In the genomic region with DNA sequence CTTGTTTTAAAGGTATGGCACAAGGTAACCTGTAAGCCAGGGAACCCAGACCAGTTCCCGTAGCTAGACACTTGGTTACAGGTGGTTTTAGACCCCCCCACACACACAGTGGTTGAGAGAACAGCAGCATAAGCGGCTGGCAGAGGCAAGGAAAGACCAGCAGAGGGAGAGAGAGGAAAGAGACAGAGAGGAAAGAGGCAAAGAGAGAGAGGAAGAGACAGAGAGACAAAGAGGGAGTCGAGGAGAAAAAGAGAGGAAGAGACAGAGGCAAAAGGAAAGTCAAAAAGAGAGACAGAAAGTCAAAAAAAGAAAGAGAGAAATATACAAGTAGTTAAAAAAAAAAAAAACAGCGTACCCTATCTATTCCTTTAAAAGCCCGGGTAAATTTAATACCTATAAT, we compare ENCODE assay signal across 8 cellular contexts. TPM values are rescaled to one million over a fixed set of nuclear protein-coding genes. Genes with fewer than 3 reads are reported as not detected.
DNase-seq lines count a peak whose midpoint lies in the region; ATAC-seq and TF ChIP-seq lines count a peak whose summit lies in the region.

No MANE protein-coding gene starts in this region.

- H3K4me1 Mint-ChIP-seq in activated CD4-positive, alpha-beta memory T cell treated with anti-CD3 and anti-CD28 coated beads, Interleukin-2, amount 10 ng/mL, durations not matched to agents 7 days and 5 days = peaks cover 5% of the 10 kb centered on the region

- H3K9ac ChIP-seq in DND-41 (ENCODE audit: low read depth, low read length) = no peak overlapping the region

- intact Hi-C loops in PC-9 (cut with micrococcal nuclease; ENCODE audit: unreplicated experiment) = no loop called here

- no peak overlapping the region for H3K27ac Mint-ChIP-seq in activated CD4-positive, alpha-beta memory T cell treated with anti-CD3 and anti-CD28 coated beads, Interleukin-2, amount 10 ng/mL, durations not matched to agents 7 days and 5 days

- H2AFZ ChIP-seq in DND-41 (ENCODE audit: low read depth, low read length) (no peak overlapping the region), PC-9 (no peak overlapping the region)

- H3K36me3 Mint-ChIP-seq in activated CD4-positive, alpha-beta memory T cell treated with anti-CD3 and anti-CD28 coated beads, Interleukin-2, amount 10 ng/mL, durations not matched to agents 7 days and 5 days (ENCODE audit: low read depth) = no peaks in the 10 kb centered on the region

- POLR2A ChIA-PET in activated CD4-positive, alpha-beta memory T cell treated with anti-CD3 and anti-CD28 coated beads, Interleukin-2, amount 10 ng/mL, durations not matched to agents 7 days and 5 days (lab: Charles Lee) = no interaction called here
- POLR2A ChIA-PET in PC-9 (lab: Charles Lee; ENCODE audit: unreplicated experiment) = no interaction called here

- H3K4me2 ChIP-seq in DND-41 (ENCODE audit: insufficient read depth, low read length) = no peak overlapping the region
- H3K4me2 ChIP-seq in PC-9 = no peak overlapping the region

- no peaks in the 10 kb centered on the region for H4K20me1 ChIP-seq in DND-41 (ENCODE audit: insufficient read depth, low read length)
- no peaks in the 10 kb centered on the region for H4K20me1 ChIP-seq in PC-9 (ENCODE audit: insufficient read depth)

- peaks cover 11% of the 10 kb centered on the region for H3K27me3 Mint-ChIP-seq in activated CD4-positive, alpha-beta memory T cell treated with anti-CD3 and anti-CD28 coated beads, Interleukin-2, amount 10 ng/mL, durations not matched to agents 7 days and 5 days

- H3K9me2 ChIP-seq in PC-9 (ENCODE audit: insufficient read depth) = no peaks in the 10 kb centered on the region

- no peaks in the 10 kb centered on the region for H3F3A ChIP-seq in PC-9 (ENCODE audit: insufficient read depth, low read depth)

- H3K4me1 ChIP-seq in DND-41 (ENCODE audit: insufficient read depth, low read length) = no peaks in the 10 kb centered on the region
- H3K4me1 ChIP-seq in PC-9 (replicated peaks; ENCODE audit: insufficient read depth) = no peaks in the 10 kb centered on the region

- no peaks in the 10 kb centered on the region for H3K9me3 ChIP-seq in DND-41 (ENCODE audit: insufficient read depth, low read length, severe bottlenecking)
- no peaks in the 10 kb centered on the region for H3K9me3 ChIP-seq in PC-9 (ENCODE audit: insufficient read depth, low read depth)

- ATAC-seq in DND-41 (ENCODE audit: insufficient read depth, low read depth) = no peak
- no peak for ATAC-seq in HG02981 (IDR thresholded peaks at IDR 0.05; ENCODE audit: unreplicated experiment)

- no peaks in the 10 kb centered on the region for H3K36me3 ChIP-seq in DND-41 (ENCODE audit: insufficient read depth, low read length)
- no peaks in the 10 kb centered on the region for H3K36me3 ChIP-seq in kidney epithelial cell (ENCODE audit: control insufficient read depth, insufficient read depth, low read length)
- H3K36me3 ChIP-seq in PC-9 (ENCODE audit: low read depth) = no peaks in the 10 kb centered on the region

- H3K4me3 Mint-ChIP-seq in activated CD4-positive, alpha-beta memory T cell treated with anti-CD3 and anti-CD28 coated beads, Interleukin-2, amount 10 ng/mL, durations not matched to agents 7 days and 5 days = no peak overlapping the region

- H3K27me3 ChIP-seq in DND-41 (ENCODE audit: insufficient read depth, low read length, poor library complexity) = no peaks in the 10 kb centered on the region
- no peaks in the 10 kb centered on the region for H3K27me3 ChIP-seq in kidney epithelial cell (ENCODE audit: control insufficient read depth, insufficient read depth, low read length)
- H3K27me3 ChIP-seq in PC-9 (ENCODE audit: insufficient read depth, low read depth) = no peaks in the 10 kb centered on the region

- peak; percentile 5 for DNase-seq in DND-41
- DNase-seq in LNCaP clone FGC (ENCODE audit: low read depth) = no peak
- peak; percentile 16 for DNase-seq in activated CD4-positive, alpha-beta memory T cell treated with anti-CD3 and anti-CD28 coated beads, Interleukin-2, amount 10 ng/mL, durations not matched to agents 7 days and 5 days
- DNase-seq in kidney epithelial cell (ENCODE audit: low read depth) = no peak
- DNase-seq in NCI-H1436 (lab: John Stamatoyannopoulos, UW) = no peak
- DNase-seq in GM03348 (ENCODE audit: low spot score) = no peak
- no peak for DNase-seq in PC-9

- H3K9me3 Mint-ChIP-seq in activated CD4-positive, alpha-beta memory T cell treated with anti-CD3 and anti-CD28 coated beads, Interleukin-2, amount 10 ng/mL, durations not matched to agents 7 days and 5 days = peaks cover 3% of the 10 kb centered on the region

- TF ChIP-seq CTCF in DND-41 (IDR thresholded peaks at IDR 0.05; ENCODE audit: borderline replicate concordance, extremely low read depth, low read length, poor library complexity, severe bottlenecking) (peak; percentile 33), LNCaP clone FGC (IDR thresholded peaks at IDR 0.05; ENCODE audit: control insufficient read depth, extremely low read depth, insufficient read depth) (0 out of 2 replicates have a peak, but pooled peaks have one; percentile 20), kidney epithelial cell (IDR thresholded peaks at IDR 0.05; ENCODE audit: insufficient read depth, low read length, poor library complexity, severe bottlenecking) (peak; percentile 22), PC-9 (conservative IDR thresholded peaks at IDR 0.05) (no peak)

- H3K4me3 ChIP-seq in DND-41 (ENCODE audit: low read depth in 1 of 2, low read length in 2 of 2) = no peak overlapping the region
- no peak overlapping the region for H3K4me3 ChIP-seq in LNCaP clone FGC (ENCODE audit: low read depth, low read length)
- no peak overlapping the region for H3K4me3 ChIP-seq in kidney epithelial cell (ENCODE audit: low read depth, low read length)
- H3K4me3 ChIP-seq in PC-9 = no peak overlapping the region

- H3K79me2 ChIP-seq in DND-41 (ENCODE audit: insufficient read depth, low read length) (no peaks in the 10 kb centered on the region), PC-9 (ENCODE audit: low read depth) (no peaks in the 10 kb centered on the region)

- no TSS peak for BruUV-seq in PC-9 (replicated peaks; lab: Mats Ljungman, UMichigan)

- CTCF ChIA-PET in activated CD4-positive, alpha-beta memory T cell treated with anti-CD3 and anti-CD28 coated beads, Interleukin-2, amount 10 ng/mL, durations not matched to agents 7 days and 5 days (lab: Charles Lee) = interaction anchor here (1.1 kb wide), 1 partner anchor 92 kb away, joined by 3 read pairs; no protein-coding TSS in a partner anchor
- CTCF ChIA-PET in PC-9 (lab: Charles Lee) = no interaction called here

- H3K27ac ChIP-seq in DND-41 (ENCODE audit: low read length) (no peak overlapping the region), PC-9 (no peak overlapping the region)

RNA-seq across cellular contexts. Expression of a gene that starts 19.5 kb away (rescaled TPM):
- total RNA-seq in activated CD4-positive, alpha-beta memory T cell treated with anti-CD3 and anti-CD28 coated beads, Interleukin-2, amount 10 ng/mL, durations not matched to agents 7 days and 5 days = 1 to 10 TPM; 1.4 to 1.6 TPM
- total RNA-seq in kidney epithelial cell = 42.5 and 66.6 TPM in 2 replicates
- total RNA-seq in PC-9 (2021) = not detected in 2 replicates

RNA-seq across cellular contexts. Expression of a gene that starts 28.6 kb away (rescaled TPM):
- total RNA-seq in activated CD4-positive, alpha-beta memory T cell treated with anti-CD3 and anti-CD28 coated beads, Interleukin-2, amount 10 ng/mL, durations not matched to agents 7 days and 5 days = not detected
- total RNA-seq in kidney epithelial cell = not detected in 2 replicates
- total RNA-seq in PC-9 (2021) = 0.50 TPM in 1 of 2 replicates, not detected in the other

RNA-seq across cellular contexts. Expression of a gene that starts 42.7 kb away (rescaled TPM):
- total RNA-seq in activated CD4-positive, alpha-beta memory T cell treated with anti-CD3 and anti-CD28 coated beads, Interleukin-2, amount 10 ng/mL, durations not matched to agents 7 days and 5 days = 10 to 100 TPM; 55.2 to 60.6 TPM
- total RNA-seq in kidney epithelial cell = 89.4 and 100 TPM in 2 replicates
- 44.9 and 54.1 TPM in 2 replicates for total RNA-seq in PC-9 (2021)

RNA-seq across cellular contexts. Expression of a gene that starts 42.8 kb away (rescaled TPM):
- total RNA-seq in activated CD4-positive, alpha-beta memory T cell treated with anti-CD3 and anti-CD28 coated beads, Interleukin-2, amount 10 ng/mL, durations not matched to agents 7 days and 5 days = 10 to 100 TPM; 78.5 to 79.6 TPM
- total RNA-seq in kidney epithelial cell (73.2 and 92.5 TPM in 2 replicates), PC-9 (2021) (36.4 and 39.4 TPM in 2 replicates)

RNA-seq across cellular contexts. Expression of a gene that starts 53.0 kb away (rescaled TPM):
- total RNA-seq in activated CD4-positive, alpha-beta memory T cell treated with anti-CD3 and anti-CD28 coated beads, Interleukin-2, amount 10 ng/mL, durations not matched to agents 7 days and 5 days = 10 to 100 TPM; 89.0 to 90.3 TPM
- 52.5 and 62.6 TPM in 2 replicates for total RNA-seq in kidney epithelial cell
- 44.2 and 48.5 TPM in 2 replicates for total RNA-seq in PC-9 (2021)

Comparison
In these comparisons a context has a peak if more than half of its experiments do, and no peak if none do; other contexts are left out.
1. DNase-seq: peak in DND-41 (single experiment) and activated CD4-positive, alpha-beta memory T cell treated with anti-CD3 and anti-CD28 coated beads, Interleukin-2, amount 10 ng/mL, durations not matched to agents 7 days and 5 days (single experiment); none in LNCaP clone FGC (single experiment), kidney epithelial cell (single experiment), NCI-H1436 (single experiment), GM03348 (single experiment) and PC-9 (0 of 2).
2. RNA of a gene that starts 19.5 kb away (total RNA-seq): 42.5 to 66.6 TPM in kidney epithelial cell; 1.4 to 1.6 TPM in activated CD4-positive, alpha-beta memory T cell treated with anti-CD3 and anti-CD28 coated beads, Interleukin-2, amount 10 ng/mL, durations not matched to agents 7 days and 5 days and not detected in PC-9; every median in the first group is over 10 times any median in the second.